ENCODE assay signal across 1 cellular context in the genomic region with DNA sequence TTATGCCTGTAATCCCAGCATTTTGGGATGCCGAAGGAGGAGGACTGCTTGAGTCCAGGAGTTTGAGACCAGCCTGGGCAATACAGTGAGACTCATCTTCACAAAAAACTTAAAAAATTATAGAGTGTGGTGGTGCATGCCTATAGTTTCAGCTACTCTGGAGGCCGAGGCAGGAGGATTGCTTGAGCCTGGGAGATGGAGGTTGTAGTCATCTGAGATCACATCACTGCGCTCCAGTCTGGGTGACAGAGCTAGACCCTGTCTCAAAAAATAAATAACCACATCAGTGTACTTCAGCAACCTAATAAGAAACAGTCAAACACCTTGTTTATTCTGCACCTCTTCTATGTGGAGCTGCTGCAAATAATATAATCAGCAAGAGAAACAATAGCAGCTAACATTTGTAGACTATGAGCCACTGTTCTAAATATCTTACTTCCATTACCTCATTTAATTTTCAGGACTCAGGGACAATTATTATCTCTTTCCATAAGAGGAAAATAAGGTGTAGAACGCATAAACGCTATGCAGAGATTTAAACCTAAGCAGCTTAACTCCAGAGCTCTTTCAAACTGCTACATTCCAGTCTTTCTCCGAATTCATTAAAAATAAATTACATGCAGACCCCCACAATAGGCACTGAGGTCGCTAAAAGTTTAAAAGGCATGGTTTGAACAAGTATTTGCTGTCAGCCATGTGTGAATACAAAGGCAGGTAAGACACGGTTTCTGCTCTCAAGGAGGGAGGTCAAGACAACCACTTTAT.
TF ChIP-seq lines count a peak whose summit lies in the region.

No MANE protein-coding gene starts in this region.

TF ChIP-seq in HCT116, 20 proteins besides CTCF, POLR2A, EP300 and RAD21 (continued from another document):
- TF ChIP-seq, protein P1, sequence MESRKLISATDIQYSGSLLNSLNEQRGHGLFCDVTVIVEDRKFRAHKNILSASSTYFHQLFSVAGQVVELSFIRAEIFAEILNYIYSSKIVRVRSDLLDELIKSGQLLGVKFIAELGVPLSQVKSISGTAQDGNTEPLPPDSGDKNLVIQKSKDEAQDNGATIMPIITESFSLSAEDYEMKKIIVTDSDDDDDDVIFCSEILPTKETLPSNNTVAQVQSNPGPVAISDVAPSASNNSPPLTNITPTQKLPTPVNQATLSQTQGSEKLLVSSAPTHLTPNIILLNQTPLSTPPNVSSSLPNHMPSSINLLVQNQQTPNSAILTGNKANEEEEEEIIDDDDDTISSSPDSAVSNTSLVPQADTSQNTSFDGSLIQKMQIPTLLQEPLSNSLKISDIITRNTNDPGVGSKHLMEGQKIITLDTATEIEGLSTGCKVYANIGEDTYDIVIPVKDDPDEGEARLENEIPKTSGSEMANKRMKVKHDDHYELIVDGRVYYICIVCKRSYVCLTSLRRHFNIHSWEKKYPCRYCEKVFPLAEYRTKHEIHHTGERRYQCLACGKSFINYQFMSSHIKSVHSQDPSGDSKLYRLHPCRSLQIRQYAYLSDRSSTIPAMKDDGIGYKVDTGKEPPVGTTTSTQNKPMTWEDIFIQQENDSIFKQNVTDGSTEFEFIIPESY (IDR thresholded peaks at IDR 0.05; ENCODE audit: extremely low read depth, insufficient replicate concordance, low read length) = no peak
- no peak for TF ChIP-seq FOSL1 (IDR thresholded peaks at IDR 0.05; ENCODE audit: low read depth)
- TF ChIP-seq EZH2 (IDR thresholded peaks at IDR 0.05) = no peak
- TF ChIP-seq SRF (IDR thresholded peaks at IDR 0.05; ENCODE audit: low read depth) = no peak
- no peak for TF ChIP-seq SIN3A (IDR thresholded peaks at IDR 0.05; ENCODE audit: low read depth)
- TF ChIP-seq JUND (IDR thresholded peaks at IDR 0.05) = no peak
- TF ChIP-seq EZH2phosphoT487 (IDR thresholded peaks at IDR 0.05; ENCODE audit: borderline replicate concordance) = no peak
- TF ChIP-seq, protein P2, sequence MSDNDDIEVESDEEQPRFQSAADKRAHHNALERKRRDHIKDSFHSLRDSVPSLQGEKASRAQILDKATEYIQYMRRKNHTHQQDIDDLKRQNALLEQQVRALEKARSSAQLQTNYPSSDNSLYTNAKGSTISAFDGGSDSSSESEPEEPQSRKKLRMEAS (IDR thresholded peaks at IDR 0.05) = no peak
